ENCODE assay signal across 8 cellular contexts in genomic region chr12:98516184-98516873, GRCh38. TPM values are rescaled to one million over a fixed set of nuclear protein-coding genes. Genes with fewer than 3 reads are reported as not detected.
DNase-seq lines count a peak whose midpoint lies in the region; ATAC-seq and TF ChIP-seq lines count a peak whose summit lies in the region.

No MANE protein-coding gene starts in this region.

- H3K27me3 ChIP-seq in BE2C (no peaks in the 10 kb centered on the region), left lung (no peaks in the 10 kb centered on the region)

- H3K9me3 ChIP-seq in BE2C = no peaks in the 10 kb centered on the region
- H3K9me3 ChIP-seq in left lung = no peaks in the 10 kb centered on the region

- DNase-seq in BE2C (peak; percentile 83), NCI-H510A treated with DMSO at 0.1 percent for 48 hours (lab: John Stamatoyannopoulos, UW) (peak; percentile 75), coronary artery (ENCODE audit: low spot score) (no peak), left lung (peak; percentile 80 to 84)
- peak; percentile 84 to 85 for DNase-seq in activated CD4-positive, alpha-beta T cell treated with anti-CD3 and anti-CD28 coated beads for 4 hours
- peak; percentile 79 for DNase-seq in stimulated activated CD4-positive, alpha-beta T cell treated with anti-CD3 and anti-CD28 coated beads, Interleukin-4, amount 100 ng/mL, for 1 hour

- ATAC-seq in HG03442 (IDR thresholded peaks at IDR 0.05; ENCODE audit: unreplicated experiment) = peak; percentile 54
- ATAC-seq in left lung = peak; percentile 69

- peak; percentile 68 for TF ChIP-seq POLR2A in GM19193 (IDR thresholded peaks at IDR 0.05; ENCODE audit: extremely low read depth, insufficient read depth, insufficient read length)

- H3K4me1 ChIP-seq in BE2C = no peaks in the 10 kb centered on the region; the same call in 1 of the 2 replicates
- peaks cover 8 to 65% of the 10 kb centered on the region in 2 donors for H3K4me1 ChIP-seq in left lung

- H3K4me3 ChIP-seq in BE2C (ENCODE audit: low read depth, low read length) = peak overlapping the region; percentile 98
- peak overlapping the region; percentile 94 for H3K4me3 ChIP-seq in coronary artery
- H3K4me3 ChIP-seq in left lung = peak overlapping the region; percentile 85 to 95

- intact Hi-C loops in left lung (cut with DNase I) = loop anchor here in 1 of 2 donors (5.0 kb wide), 1 partner anchor 94 kb away; no protein-coding TSS in a partner anchor

- TF ChIP-seq CTCF in BE2C (IDR thresholded peaks at IDR 0.05; ENCODE audit: low read depth, low read length) (peak; percentile 67), coronary artery (IDR thresholded peaks at IDR 0.05) (peak; percentile 47), left lung (IDR thresholded peaks at IDR 0.05) (peak; percentile 43 to 52)

- peaks cover 20% of the 10 kb centered on the region for H3K36me3 ChIP-seq in BE2C
- no peaks in the 10 kb centered on the region for H3K36me3 ChIP-seq in left lung

- H3K27ac ChIP-seq in coronary artery (peak overlapping the region; percentile 93 to 95), left lung (peak overlapping the region; percentile 94 to 96)

RNA-seq across cellular contexts. Expression of gene TMPO, which starts 0.9 kb away (rescaled TPM):
- 42.7 TPM for polyA plus RNA-seq in BE2C (2012; ENCODE audit: insufficient read depth, insufficient read length, low read depth)
- 10 to 100 TPM; 53.4 to 60.2 TPM for total RNA-seq in left lung
